In the genomic region with DNA sequence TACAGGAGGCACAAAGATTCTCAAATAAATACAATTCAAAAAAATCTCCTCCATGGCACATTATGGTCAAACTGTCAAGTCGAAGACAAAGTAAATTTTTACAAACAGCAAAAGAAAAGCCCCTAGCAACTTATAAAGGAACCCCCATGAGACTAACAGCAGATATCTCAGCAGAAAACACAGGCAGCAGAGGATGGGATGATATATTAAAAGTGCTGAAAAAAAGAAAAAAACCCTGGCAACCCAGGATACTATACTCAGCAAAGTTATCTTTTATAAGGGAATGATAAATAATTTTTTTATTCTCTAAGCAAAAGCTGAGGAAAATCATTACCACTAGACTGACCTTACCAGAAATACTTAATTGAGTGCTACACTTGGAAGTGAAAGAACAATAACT, we compare ENCODE assay signal across 36 cellular contexts.
"Had no signal": no experiment of that assay in that cellular context is flagged by ENCODE, and none has a peak within 500 bp of the region (broad histone marks: within the 10 kb centered on the region; RNA-seq: fewer than 3 reads in every experiment).

No MANE protein-coding gene starts in this region.

- H3K27me3 Mint-ChIP-seq: activated naive CD4-positive, alpha-beta T cell treated with anti-CD3 and anti-CD28 coated beads, Interleukin-2, amount 10 ng/mL, durations not matched to agents 7 days and 5 days; activated naive CD4-positive, alpha-beta T cell treated with anti-CD3 and anti-CD28 coated beads, Interleukin-2, amount 50 U/mL, for 24 hours; activated naive CD8-positive, alpha-beta T cell; activated naive CD8-positive, alpha-beta T cell treated with anti-CD3 and anti-CD28 coated beads, Interleukin-2, amount 10 ng/mL, durations not matched to agents 7 days and 5 days; activated naive CD8-positive, alpha-beta T cell treated with anti-CD3 and anti-CD28 coated beads, Interleukin-2, amount 50 U/mL, for 24 hours; activated T-helper 17 cell treated with anti-CD3 and anti-CD28 coated beads, Interleukin-2, amount 50 U/mL, for 72 hours; brain; central memory CD8-positive, alpha-beta T cell had no signal

- H3K9me3 Mint-ChIP-seq: activated naive CD4-positive, alpha-beta T cell treated with anti-CD3 and anti-CD28 coated beads, Interleukin-2, amount 10 ng/mL, durations not matched to agents 7 days and 5 days; activated naive CD8-positive, alpha-beta T cell treated with anti-CD3 and anti-CD28 coated beads, Interleukin-2, amount 10 ng/mL, durations not matched to agents 7 days and 5 days; activated T-helper 1 cell treated with anti-CD3 and anti-CD28 coated beads, Interleukin-12 subunit alpha, Interleukin-12 subunit beta, Interleukin-2, Interleukin-4 antibody, amounts not matched to agents 30 ng/mL and 10 ng/mL and 1 ng/mL, durations not matched to agents 14 hours and 24 hours and 36 hours; activated T-helper 2 cell treated with anti-CD3 and anti-CD28 coated beads, Interferon-gamma antibody, Interleukin-2, Interleukin-4, amounts not matched to agents 10 μg/mL and 5 μg/mL and 100 μg/mL, durations not matched to agents 14 hours and 24 hours and 36 hours had no signal

- H3K4me3 ChIP-seq: adrenal gland, ascending aorta, body of pancreas, breast epithelium, cardiac muscle cell had no signal

- H3K27ac ChIP-seq: adrenal gland, ascending aorta, body of pancreas, brain microvascular endothelial cell, breast epithelium, cardiac muscle cell had no signal

- ATAC-seq: activated naive CD4-positive, alpha-beta T cell treated with anti-CD3 and anti-CD28 coated beads, Interleukin-2, amount 50 U/mL, for 72 hours; activated naive CD8-positive, alpha-beta T cell treated with anti-CD3 and anti-CD28 coated beads, Interleukin-2, amount 50 U/mL, for 24 hours; activated T-cell treated with anti-CD3 and anti-CD28 coated beads, Interleukin-2, amount 50 U/mL, for 4 hours; activated T-cell treated with anti-CD3 and anti-CD28 coated beads, Interleukin-2, amount 50 U/mL, for 72 hours; activated T-helper 17 cell treated with anti-CD3 and anti-CD28 coated beads, Interleukin-2, amount 50 U/mL, for 72 hours; body of pancreas had no signal

- DNase-seq: activated effector memory CD4-positive, alpha-beta T cell treated with anti-CD3 and anti-CD28 coated beads, Interleukin-2, amount 50 U/mL, for 16 hours; activated effector memory CD4-positive, alpha-beta T cell treated with Interleukin-2 at 50 U/mL for 16 hours; activated gamma-delta T cell; activated gamma-delta T cell treated with Interleukin-2 at 50 U/mL for 16 hours; activated naive CD4-positive, alpha-beta T cell; activated naive CD4-positive, alpha-beta T cell treated with anti-CD3 and anti-CD28 coated beads for 36 hours; activated naive CD4-positive, alpha-beta T cell treated with anti-CD3 and anti-CD28 coated beads, Interleukin-2, amount 10 ng/mL, durations not matched to agents 7 days and 5 days; activated naive CD4-positive, alpha-beta T cell treated with anti-CD3 and anti-CD28 coated beads, Interleukin-2, amount 50 U/mL, for 16 hours; activated naive CD4-positive, alpha-beta T cell treated with Interleukin-2 at 50 U/mL for 16 hours; activated naive CD8-positive, alpha-beta T cell treated with anti-CD3 and anti-CD28 coated beads for 36 hours; activated naive CD8-positive, alpha-beta T cell treated with anti-CD3 and anti-CD28 coated beads, Interleukin-2, amount 10 ng/mL, durations not matched to agents 7 days and 5 days; activated naive CD8-positive, alpha-beta T cell treated with anti-CD3 and anti-CD28 coated beads, Interleukin-2, amount 50 U/mL, for 24 hours; activated T-cell treated with anti-CD3 and anti-CD28 coated beads, Interleukin-2, amount 50 U/mL, for 4 hours; activated T-cell treated with anti-CD3 and anti-CD28 coated beads, Interleukin-2, amount 50 U/mL, for 48 hours; activated T-cell treated with anti-CD3 and anti-CD28 coated beads, Interleukin-2, amount 50 U/mL, for 72 hours; adrenal gland; amniotic stem cell; amygdala; anterior cingulate cortex; aorta; body of pancreas; brain microvascular endothelial cell; caudate nucleus; central memory CD4-positive, alpha-beta T cell; cerebellar nuclear complex had no signal

- H3K36me3 Mint-ChIP-seq: activated naive CD4-positive, alpha-beta T cell treated with anti-CD3 and anti-CD28 coated beads, Interleukin-2, amount 10 ng/mL, durations not matched to agents 7 days and 5 days; activated naive CD8-positive, alpha-beta T cell; activated naive CD8-positive, alpha-beta T cell treated with anti-CD3 and anti-CD28 coated beads for 36 hours; activated naive CD8-positive, alpha-beta T cell treated with anti-CD3 and anti-CD28 coated beads, Interleukin-2, amount 10 ng/mL, durations not matched to agents 7 days and 5 days had no signal

- H3K4me1 ChIP-seq: adrenal gland, ascending aorta, body of pancreas, breast epithelium had no signal

- H3K9me3 ChIP-seq: adrenal gland, ascending aorta had no signal

- H3K4me1 Mint-ChIP-seq: activated naive CD4-positive, alpha-beta T cell treated with anti-CD3 and anti-CD28 coated beads, Interleukin-2, amount 10 ng/mL, durations not matched to agents 7 days and 5 days; activated naive CD4-positive, alpha-beta T cell treated with anti-CD3 and anti-CD28 coated beads, Interleukin-2, amount 50 U/mL, for 24 hours; activated naive CD8-positive, alpha-beta T cell treated with anti-CD3 and anti-CD28 coated beads for 36 hours; activated naive CD8-positive, alpha-beta T cell treated with anti-CD3 and anti-CD28 coated beads, Interleukin-2, amount 10 ng/mL, durations not matched to agents 7 days and 5 days; activated naive CD8-positive, alpha-beta T cell treated with anti-CD3 and anti-CD28 coated beads, Interleukin-2, amount 50 U/mL, for 24 hours; activated T-helper 17 cell treated with anti-CD3 and anti-CD28 coated beads, Interleukin-2, amount 50 U/mL, for 72 hours; central memory CD8-positive, alpha-beta T cell had no signal

- H3K36me3 ChIP-seq: adrenal gland, ascending aorta, brain microvascular endothelial cell, breast epithelium, cardiac muscle cell had no signal

- H3K4me3 Mint-ChIP-seq: activated naive CD4-positive, alpha-beta T cell treated with anti-CD3 and anti-CD28 coated beads for 36 hours; activated naive CD4-positive, alpha-beta T cell treated with anti-CD3 and anti-CD28 coated beads, Interleukin-2, amount 10 ng/mL, durations not matched to agents 7 days and 5 days; activated naive CD4-positive, alpha-beta T cell treated with anti-CD3 and anti-CD28 coated beads, Interleukin-2, amount 50 U/mL, for 24 hours; activated naive CD8-positive, alpha-beta T cell; activated naive CD8-positive, alpha-beta T cell treated with anti-CD3 and anti-CD28 coated beads for 36 hours; activated naive CD8-positive, alpha-beta T cell treated with anti-CD3 and anti-CD28 coated beads, Interleukin-2, amount 10 ng/mL, durations not matched to agents 7 days and 5 days; activated naive CD8-positive, alpha-beta T cell treated with anti-CD3 and anti-CD28 coated beads, Interleukin-2, amount 50 U/mL, for 24 hours; activated T-cell treated with anti-CD3 and anti-CD28 coated beads, Interleukin-2, amount 50 U/mL, for 4 hours; activated T-cell treated with anti-CD3 and anti-CD28 coated beads, Interleukin-2, amount 50 U/mL, for 72 hours; activated T-helper 1 cell treated with anti-CD3 and anti-CD28 coated beads, Interleukin-12 subunit alpha, Interleukin-12 subunit beta, Interleukin-2, Interleukin-4 antibody, amounts not matched to agents 30 ng/mL and 10 ng/mL and 1 ng/mL, durations not matched to agents 14 hours and 24 hours and 36 hours; activated T-helper 17 cell treated with anti-CD3 and anti-CD28 coated beads, Interleukin-2, amount 50 U/mL, for 72 hours; brain; central memory CD8-positive, alpha-beta T cell had no signal

- H3K27me3 ChIP-seq: adrenal gland, ascending aorta, body of pancreas, brain microvascular endothelial cell, cardiac muscle cell had no signal

- H3K27ac Mint-ChIP-seq: activated naive CD4-positive, alpha-beta T cell treated with anti-CD3 and anti-CD28 coated beads for 36 hours; activated naive CD4-positive, alpha-beta T cell treated with anti-CD3 and anti-CD28 coated beads, Interleukin-2, amount 10 ng/mL, durations not matched to agents 7 days and 5 days; activated naive CD4-positive, alpha-beta T cell treated with anti-CD3 and anti-CD28 coated beads, Interleukin-2, amount 50 U/mL, for 24 hours; activated naive CD4-positive, alpha-beta T cell treated with anti-CD3 and anti-CD28 coated beads, Interleukin-2, amount 50 U/mL, for 72 hours; activated naive CD8-positive, alpha-beta T cell; activated naive CD8-positive, alpha-beta T cell treated with anti-CD3 and anti-CD28 coated beads for 36 hours; activated naive CD8-positive, alpha-beta T cell treated with anti-CD3 and anti-CD28 coated beads, Interleukin-2, amount 10 ng/mL, durations not matched to agents 7 days and 5 days; activated naive CD8-positive, alpha-beta T cell treated with anti-CD3 and anti-CD28 coated beads, Interleukin-2, amount 50 U/mL, for 24 hours; activated T-cell treated with anti-CD3 and anti-CD28 coated beads, Interleukin-2, amount 50 U/mL, for 72 hours; activated T-helper 1 cell treated with anti-CD3 and anti-CD28 coated beads, Interleukin-12 subunit alpha, Interleukin-12 subunit beta, Interleukin-2, Interleukin-4 antibody, amounts not matched to agents 30 ng/mL and 10 ng/mL and 1 ng/mL, durations not matched to agents 14 hours and 24 hours and 36 hours; activated T-helper 17 cell treated with anti-CD3 and anti-CD28 coated beads, Interleukin-2, amount 50 U/mL, for 72 hours; activated T-helper 2 cell treated with anti-CD3 and anti-CD28 coated beads, Interferon-gamma antibody, Interleukin-2, Interleukin-4, amounts not matched to agents 10 μg/mL and 5 μg/mL and 100 μg/mL, durations not matched to agents 14 hours and 24 hours and 36 hours; brain had no signal
